ENCODE assay signal across 19 cellular contexts in the genomic region with DNA sequence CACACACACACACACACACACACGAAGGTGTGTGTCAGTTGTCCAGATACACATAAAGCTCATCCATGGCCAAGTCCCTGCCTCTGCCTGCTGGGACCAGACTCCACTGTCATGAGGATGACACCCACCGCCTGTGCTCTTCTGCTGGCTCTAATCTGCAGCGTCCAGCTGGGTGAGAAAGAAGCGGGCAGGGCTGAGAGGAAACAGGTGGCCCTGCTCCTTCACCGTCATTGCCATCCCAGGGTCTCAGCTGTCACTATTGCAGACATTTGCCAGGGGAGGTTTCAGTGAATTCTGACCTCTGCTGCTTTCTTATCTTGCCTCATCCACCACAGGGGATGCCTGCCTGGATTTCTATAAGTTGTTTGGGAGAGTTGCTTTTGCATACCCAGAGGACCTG. TPM values are rescaled to one million over a fixed set of nuclear protein-coding genes. Genes with fewer than 3 reads are reported as not detected.
DNase-seq lines count a peak whose midpoint lies in the region; ATAC-seq and TF ChIP-seq lines count a peak whose summit lies in the region.
"Had no signal": no experiment of that assay in that cellular context is flagged by ENCODE, and none has a peak within 500 bp of the region (broad histone marks: within the 10 kb centered on the region; RNA-seq: fewer than 3 reads in every experiment).

No MANE protein-coding gene starts in this region.

- no peak for TF ChIP-seq CTCF in BE2C (IDR thresholded peaks at IDR 0.05; ENCODE audit: low read depth, low read length)

- H3K4me1 ChIP-seq in BE2C, result peaks cover 14% of the 10 kb centered on the region
- H3K4me1 ChIP-seq: lower lobe of right lung, neural progenitor cell, tibial nerve had no signal

- no peaks in the 10 kb centered on the region for H3K9me3 ChIP-seq in BE2C
- H3K9me3 ChIP-seq: lower lobe of right lung, tibial nerve had no signal

- no peaks in the 10 kb centered on the region for H3K36me3 ChIP-seq in BE2C
- H3K36me3 ChIP-seq: lower lobe of right lung, neural progenitor cell, tibial nerve had no signal

- peak; percentile 81 for DNase-seq in BE2C
- peak; percentile 23 for DNase-seq in LHCN-M2 (ENCODE audit: low read depth)
- peak; percentile 88 for DNase-seq in SK-N-DZ (ENCODE audit: low spot score)
- DNase-seq in cerebellum (ENCODE audit: low spot score), result peak; percentile 77
- DNase-seq in DMS153 (lab: John Stamatoyannopoulos, UW), result no peak
- DNase-seq in T1000 (lab: John Stamatoyannopoulos, UW), result no peak
- DNase-seq in NCI-H1048 (lab: John Stamatoyannopoulos, UW), result no peak
- DNase-seq: activated CD4-positive, alpha-beta T cell treated with anti-CD3 and anti-CD28 coated beads, Interleukin-2, amount 50 U/mL, for 48 hours; activated CD8-positive, alpha-beta memory T cell treated with anti-CD3 and anti-CD28 coated beads, Interleukin-2, amount 50 U/mL, for 48 hours; dermis blood vessel endothelial cell; lower lobe of right lung; NCI-H2171; NCI-H526 treated with DMSO at 0.1 percent for 48 hours; stimulated activated CD8-positive, alpha-beta memory T cell treated with anti-CD3 and anti-CD28 coated beads, Interleukin-4, amount 100 ng/mL, for 48 hours; T-cell had no signal

- ATAC-seq in HG03565 (IDR thresholded peaks at IDR 0.05; ENCODE audit: unreplicated experiment), result no peak
- ATAC-seq: lower lobe of right lung, T-cell had no signal

- H3K27me3 ChIP-seq in BE2C, result no peaks in the 10 kb centered on the region
- H3K27me3 ChIP-seq: tibial nerve had no signal

- peak overlapping the region; percentile 44 for H3K4me3 ChIP-seq in BE2C (ENCODE audit: low read depth, low read length)
- H3K4me3 ChIP-seq: lower lobe of right lung, neural progenitor cell, tibial nerve had no signal

RNA-seq across cellular contexts. Expression of gene SCGB2B2, which starts 31.4 kb away (rescaled TPM):
- 0.29 TPM for polyA plus RNA-seq in BE2C (2012; ENCODE audit: insufficient read depth, insufficient read length, low read depth)
- total RNA-seq in LHCN-M2 (2014; rRNA removed) (not detected in 2 replicates), cerebellum (1.6 TPM)
- polyA plus RNA-seq in LHCN-M2 (2012), result 0.09 TPM
- polyA plus RNA-seq in SK-N-DZ (2014; cell fraction: cytosol; rRNA removed), result 0.17 and 0.50 TPM in 2 replicates
- polyA plus RNA-seq in SK-N-DZ (2014; cell fraction: nucleus; rRNA removed), result 0.18 and 0.37 TPM in 2 replicates
- total RNA-seq: dermis blood vessel endothelial cell had no signal
- polyA plus RNA-seq: aorta had no signal

RNA-seq across cellular contexts. Expression of gene ZNF302, which starts 31.9 kb away (rescaled TPM):
- 28.9 TPM for polyA plus RNA-seq in BE2C (2012; ENCODE audit: insufficient read depth, insufficient read length, low read depth)
- 21.2 and 27.5 TPM in 2 replicates for total RNA-seq in LHCN-M2 (2014; rRNA removed)
- 8.7 TPM for polyA plus RNA-seq in LHCN-M2 (2012)
- polyA plus RNA-seq in SK-N-DZ (2014; cell fraction: cytosol; rRNA removed), result 44.9 and 51.5 TPM in 2 replicates
- polyA plus RNA-seq in SK-N-DZ (2014; cell fraction: nucleus; rRNA removed), result 94.8 and 106 TPM in 2 replicates
- total RNA-seq in cerebellum, result 62.4 TPM

Comparison
In these comparisons a context has a peak if more than half of its experiments do, and no peak if none do; other contexts are left out.
1. DNase-seq: peak in BE2C (single experiment), LHCN-M2 (single experiment), SK-N-DZ (single experiment) and cerebellum (single experiment); none in DMS153 (single experiment), T1000 (single experiment) and NCI-H1048 (single experiment).